7 cellular contexts compared by ENCODE assay signal in the genomic region with DNA sequence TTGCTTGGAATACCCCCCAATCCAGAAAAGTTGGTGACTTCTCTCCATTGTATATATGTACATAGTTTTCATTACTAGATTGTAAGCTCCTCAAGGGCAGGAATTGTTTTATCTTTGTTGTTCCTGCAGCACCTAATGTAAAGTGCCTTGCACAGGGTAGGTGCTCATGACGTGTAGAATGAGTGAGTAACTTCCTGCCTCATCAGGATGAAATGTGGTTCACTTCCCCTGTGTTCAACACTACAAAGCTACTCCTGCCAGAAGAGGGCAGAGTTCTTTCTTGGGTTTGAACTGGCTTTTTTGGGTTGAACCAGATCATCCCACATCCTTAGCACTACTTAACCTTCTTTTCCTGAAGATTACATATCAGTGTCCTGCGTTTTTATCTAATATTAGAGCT. TPM values are rescaled to one million over a fixed set of nuclear protein-coding genes. Genes with fewer than 3 reads are reported as not detected.
A peak's percentile ranks its signal among the peaks of the same experiment; 100 is the strongest.
DNase-seq lines count a peak whose midpoint lies in the region; ATAC-seq, FAIRE-seq and TF ChIP-seq lines count a peak whose summit lies in the region.

No MANE protein-coding gene starts in this region.

- no peak for TF ChIP-seq RAD21 in HepG2 (CRISPR knock-in tag; IDR thresholded peaks at IDR 0.05)

- POLR2A ChIA-PET in HepG2 (lab: Yijun Ruan, JAX): no interaction called here

- H3K9ac ChIP-seq in GM23248 (no peak overlapping the region), HepG2 (ENCODE audit: insufficient read depth, low read depth, low read length) (no peak overlapping the region)

- CTCF ChIA-PET in HepG2 (lab: Yijun Ruan, JAX; ENCODE audit: low intra/inter-chr PET ratio, low total read pairs): interaction anchor here (2.0 kb wide), 1 partner anchor 106 kb away, joined by 8 read pairs; no protein-coding TSS in a partner anchor

- no peak for TF ChIP-seq POLR2A in HepG2 (IDR thresholded peaks at IDR 0.05; ENCODE audit: insufficient read depth in 1 of 2, low read depth in 2 of 2, low read length in 2 of 2)

- no peak overlapping the region for H2AFZ ChIP-seq in GM23248
- no peak overlapping the region for H2AFZ ChIP-seq in HepG2 (ENCODE audit: low read length)

- WGBS in GM23248 (ENCODE audit: low coverage in 1 of 2, low lambda C conversion rate in 2 of 2, missing lambda C conversion rate in 2 of 2), 2 experiments: 56 to 57% methylated on average over 2 of the region's 2 CpGs
- 34% methylated on average over 2 of the region's 2 CpGs for WGBS in HepG2 (ENCODE audit: low lambda C conversion rate)

- no peaks in the 10 kb centered on the region for H3K27me3 ChIP-seq in GM23248 (replicated peaks; ENCODE audit: insufficient read depth)
- H3K27me3 ChIP-seq in HepG2 (ENCODE audit: control insufficient read depth in 1 of 2, insufficient read depth in 2 of 2, low read length in 2 of 2): no peaks in the 10 kb centered on the region; a peak in 1 of 5 replicates

- intact Hi-C loops in HepG2 (cut with micrococcal nuclease; ENCODE audit: unreplicated experiment): loop anchor here (1.0 kb wide), 1 partner anchor 106 kb away; no protein-coding TSS in a partner anchor
- intact Hi-C loops in Right ventricle myocardium superior (cut with DNase I): no loop called here

- no peak overlapping the region for H3K4me3 ChIP-seq in GM23248
- H3K4me3 ChIP-seq in HepG2 (replicated peaks in 1 of 3; ENCODE audit: insufficient read depth in 1 of 3, low read depth in 2 of 3, low read length in 3 of 3): no peak overlapping the region

- TF ChIP-seq CTCF in VCaP (conservative IDR thresholded peaks at IDR 0.05) (peak; percentile 64), HepG2 (CRISPR knock-in tag; IDR thresholded peaks at IDR 0.05) (peak; percentile 51)

- no peaks in the 10 kb centered on the region for H3K9me3 ChIP-seq in GM23248 (ENCODE audit: low read depth)
- peaks cover 31% of the 10 kb centered on the region for H3K9me3 ChIP-seq in HepG2 (ENCODE audit: low read length)

- H3K27ac ChIP-seq in GM23248 (no peak overlapping the region), VCaP (no peak overlapping the region), HepG2 (ENCODE audit: extremely low read length, insufficient read depth, low read length) (no peak overlapping the region)

- H3K4me1 ChIP-seq in GM23248 (ENCODE audit: insufficient read depth): no peaks in the 10 kb centered on the region
- no peaks in the 10 kb centered on the region for H3K4me1 ChIP-seq in HepG2 (ENCODE audit: insufficient read depth, low read length)

- peak; percentile 58 for DNase-seq in DMS53 (lab: John Stamatoyannopoulos, UW)
- peak; percentile 8 for DNase-seq in GM23248
- no peak for DNase-seq in HepG2 (ENCODE audit: low spot score)
- DNase-seq in NCI-H1105 treated with DMSO at 0.1 percent for 48 hours (lab: John Stamatoyannopoulos, UW): no peak
- no peak for DNase-seq in NCI-H2081 treated with DMSO at 0.1 percent for 48 hours (lab: John Stamatoyannopoulos, UW)
- DNase-seq in Right ventricle myocardium superior: no peak

- no peak for TF ChIP-seq EP300 in HepG2 (IDR thresholded peaks at IDR 0.05; ENCODE audit: low read depth in 2 of 2, low read length in 2 of 2)
- no peak for TF ChIP-seq EP300 in HepG2 (CRISPR knock-in tag; IDR thresholded peaks at IDR 0.05; ENCODE audit: borderline replicate concordance)

- no peak; the same call in 2 of the 3 replicates for ATAC-seq in HepG2
- no peak for ATAC-seq in Right ventricle myocardium superior (ENCODE audit: poor library complexity)

- H3K79me2 ChIP-seq in GM23248 (ENCODE audit: insufficient read depth) (no peaks in the 10 kb centered on the region), HepG2 (ENCODE audit: insufficient read depth, low read length) (no peaks in the 10 kb centered on the region)

- H3F3A ChIP-seq in GM23248 (ENCODE audit: insufficient read depth): peaks cover 6% of the 10 kb centered on the region; the same call in 1 of the 2 replicates

- H3K36me3 ChIP-seq in GM23248 (ENCODE audit: low read depth) (peaks cover 19% of the 10 kb centered on the region), HepG2 (replicated peaks in 1 of 2; ENCODE audit: control insufficient read depth in 1 of 2, insufficient read depth in 2 of 2, low read length in 2 of 2) (peaks cover 4 to 19% of the 10 kb centered on the region in 2 experiments; a peak in 4 of 5 replicates)

- FAIRE-seq in HepG2 (lab: Jason Lieb, UNC): no peak

- no peaks in the 10 kb centered on the region for H3K9me2 ChIP-seq in GM23248 (ENCODE audit: insufficient read depth)

- no peaks in the 10 kb centered on the region for H4K20me1 ChIP-seq in GM23248 (ENCODE audit: insufficient read depth)
- no peaks in the 10 kb centered on the region for H4K20me1 ChIP-seq in HepG2 (ENCODE audit: insufficient read depth, low read length)

- in situ Hi-C loops in GM23248 (cut with MboI) (no loop called here), HepG2 (cut with HindIII; ENCODE audit: extremely low pct_ligation_motif_present, low pct_unique_long_range_greater_than_20kb) (loop anchor here (10.0 kb wide), 1 partner anchor 101 kb away; no protein-coding TSS in a partner anchor)

- no TSS peak for BruUV-seq in HepG2 (replicated peaks; lab: Mats Ljungman, UMichigan)

- H3K4me2 ChIP-seq in GM23248 (ENCODE audit: unreplicated experiment) (no peak overlapping the region), HepG2 (ENCODE audit: low read depth, low read length) (no peak overlapping the region)

TF ChIP-seq in HepG2, 621 proteins besides CTCF, POLR2A, EP300 and RAD21 (continues in another document):
- TF ChIP-seq, protein P1, sequence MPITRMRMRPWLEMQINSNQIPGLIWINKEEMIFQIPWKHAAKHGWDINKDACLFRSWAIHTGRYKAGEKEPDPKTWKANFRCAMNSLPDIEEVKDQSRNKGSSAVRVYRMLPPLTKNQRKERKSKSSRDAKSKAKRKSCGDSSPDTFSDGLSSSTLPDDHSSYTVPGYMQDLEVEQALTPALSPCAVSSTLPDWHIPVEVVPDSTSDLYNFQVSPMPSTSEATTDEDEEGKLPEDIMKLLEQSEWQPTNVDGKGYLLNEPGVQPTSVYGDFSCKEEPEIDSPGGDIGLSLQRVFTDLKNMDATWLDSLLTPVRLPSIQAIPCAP (CRISPR knock-in tag; IDR thresholded peaks at IDR 0.05; ENCODE audit: low read depth): no peak
- TF ChIP-seq ZNF547 (CRISPR knock-in tag; IDR thresholded peaks at IDR 0.05) (no peak), CREM (IDR thresholded peaks at IDR 0.05) (no peak), CREM (CRISPR knock-in tag; IDR thresholded peaks at IDR 0.05) (no peak)

RNA-seq across cellular contexts. Expression of gene GTF3C4, which starts 23.9 kb away (rescaled TPM):
- total RNA-seq in GM23248 (2014; rRNA removed; shearing (Covaris generic)): 13.0 and 15.8 TPM in 2 replicates
- polyA plus RNA-seq in GM23248 (2016; fragmentation: Nextera tagmentation; extraction: Ambion mirVana) (4.7 and 4.9 TPM in 2 replicates), HepG2 (2011; rRNA removed) (2.6 TPM in 2 replicates)
- total RNA-seq in HepG2 (2016; rRNA removed; fragmentation: Illumina TruSeq; extraction: Trizol) (12.9 and 21.0 TPM in 2 replicates), Right ventricle myocardium superior (7.6 TPM)
- 1.3 and 1.4 TPM in 2 replicates for total RNA-seq in HepG2 (2016; cell fraction: cytosol; rRNA removed; fragmentation: Illumina TruSeq; extraction: Trizol; ENCODE audit: low read depth)
- 12.8 and 19.0 TPM in 2 replicates for total RNA-seq in HepG2 (2016; cell fraction: insoluble cytoplasmic fraction; rRNA removed; fragmentation: Illumina TruSeq; extraction: Trizol)
- 6.2 and 6.4 TPM in 2 replicates for total RNA-seq in HepG2 (2016; cell fraction: membrane; rRNA removed; fragmentation: Illumina TruSeq; extraction: Trizol)
- total RNA-seq in HepG2 (2016; cell fraction: nucleus; rRNA removed; fragmentation: Illumina TruSeq; extraction: Trizol): 9.5 and 10.7 TPM in 2 replicates
- polyA plus RNA-seq in HepG2 (2011; cell fraction: cytosol; rRNA removed): 1.8 and 2.5 TPM in 2 replicates
- polyA plus RNA-seq in HepG2 (2011; cell fraction: nucleus; rRNA removed): 1.4 and 1.6 TPM in 2 replicates
- 6.4 and 7.5 TPM in 2 replicates for polyA plus RNA-seq in HepG2 (2012)
- polyA plus RNA-seq in HepG2 (2016; cell fraction: cytosol; fragmentation: Illumina TruSeq; extraction: Trizol; ENCODE audit: low read depth): 0.60 and 0.62 TPM in 2 replicates
- polyA plus RNA-seq in HepG2 (2016; cell fraction: insoluble cytoplasmic fraction; fragmentation: Illumina TruSeq; extraction: Trizol; ENCODE audit: low read depth): 14.2 and 14.8 TPM in 2 replicates
- 2.3 and 2.4 TPM in 2 replicates for polyA plus RNA-seq in HepG2 (2016; cell fraction: membrane; fragmentation: Illumina TruSeq; extraction: Trizol; ENCODE audit: low read depth)
- 8.8 and 9.0 TPM in 2 replicates for polyA plus RNA-seq in HepG2 (2016; cell fraction: nucleus; fragmentation: Illumina TruSeq; extraction: Trizol; ENCODE audit: insufficient read depth, low read depth)
- polyA minus RNA-seq in HepG2 (2011; rRNA and poly(A)+ RNA removed; ENCODE audit: low replicate concordance): 6.8 and 18.0 TPM in 2 replicates
- polyA minus RNA-seq in HepG2 (2011; cell fraction: cytosol; rRNA and poly(A)+ RNA removed): 4.9 and 6.3 TPM in 2 replicates
- polyA minus RNA-seq in HepG2 (2011; cell fraction: nucleus; rRNA and poly(A)+ RNA removed): 4.2 and 5.2 TPM in 2 replicates

RNA-seq across cellular contexts. Expression of gene DDX31, which starts 24.4 kb away (rescaled TPM):
- total RNA-seq in GM23248 (2014; rRNA removed; shearing (Covaris generic)): 11.0 and 14.9 TPM in 2 replicates
- 7.4 and 8.2 TPM in 2 replicates for polyA plus RNA-seq in GM23248 (2016; fragmentation: Nextera tagmentation; extraction: Ambion mirVana)
- total RNA-seq in HepG2 (2016; rRNA removed; fragmentation: Illumina TruSeq; extraction: Trizol): 15.2 and 16.3 TPM in 2 replicates
- 5.8 and 5.9 TPM in 2 replicates for total RNA-seq in HepG2 (2016; cell fraction: cytosol; rRNA removed; fragmentation: Illumina TruSeq; extraction: Trizol; ENCODE audit: low read depth)
- total RNA-seq in HepG2 (2016; cell fraction: insoluble cytoplasmic fraction; rRNA removed; fragmentation: Illumina TruSeq; extraction: Trizol): 14.1 and 16.0 TPM in 2 replicates
- total RNA-seq in HepG2 (2016; cell fraction: membrane; rRNA removed; fragmentation: Illumina TruSeq; extraction: Trizol): 7.3 and 8.3 TPM in 2 replicates
- total RNA-seq in HepG2 (2016; cell fraction: nucleus; rRNA removed; fragmentation: Illumina TruSeq; extraction: Trizol): 23.3 and 27.4 TPM in 2 replicates
- polyA plus RNA-seq in HepG2 (2011; rRNA removed): 11.4 and 12.3 TPM in 2 replicates
- 6.9 and 8.1 TPM in 2 replicates for polyA plus RNA-seq in HepG2 (2011; cell fraction: cytosol; rRNA removed)
- polyA plus RNA-seq in HepG2 (2011; cell fraction: nucleus; rRNA removed): 25.8 and 26.5 TPM in 2 replicates
- 8.7 and 10.1 TPM in 2 replicates for polyA plus RNA-seq in HepG2 (2012)
- 2.2 and 2.6 TPM in 2 replicates for polyA plus RNA-seq in HepG2 (2016; cell fraction: cytosol; fragmentation: Illumina TruSeq; extraction: Trizol; ENCODE audit: low read depth)
- 12.7 and 14.8 TPM in 2 replicates for polyA plus RNA-seq in HepG2 (2016; cell fraction: insoluble cytoplasmic fraction; fragmentation: Illumina TruSeq; extraction: Trizol; ENCODE audit: low read depth)
- polyA plus RNA-seq in HepG2 (2016; cell fraction: membrane; fragmentation: Illumina TruSeq; extraction: Trizol; ENCODE audit: low read depth): 3.4 and 4.1 TPM in 2 replicates
- polyA plus RNA-seq in HepG2 (2016; cell fraction: nucleus; fragmentation: Illumina TruSeq; extraction: Trizol; ENCODE audit: insufficient read depth, low read depth): 22.7 and 26.5 TPM in 2 replicates
- polyA minus RNA-seq in HepG2 (2011; rRNA and poly(A)+ RNA removed; ENCODE audit: low replicate concordance): 11.4 and 54.6 TPM in 2 replicates
- 6.5 and 7.2 TPM in 2 replicates for polyA minus RNA-seq in HepG2 (2011; cell fraction: cytosol; rRNA and poly(A)+ RNA removed)
- polyA minus RNA-seq in HepG2 (2011; cell fraction: nucleus; rRNA and poly(A)+ RNA removed): 29.9 and 34.7 TPM in 2 replicates
- 3.8 TPM for total RNA-seq in Right ventricle myocardium superior

Comparison
In these comparisons a context has a peak if more than half of its experiments do, and no peak if none do; other contexts are left out.
1. DNase-seq: peak in DMS53 (single experiment) and GM23248 (single experiment); none in HepG2 (single experiment), NCI-H1105 treated with DMSO at 0.1 percent for 48 hours (single experiment), NCI-H2081 treated with DMSO at 0.1 percent for 48 hours (single experiment) and Right ventricle myocardium superior (single experiment).